Comparison of ENCODE assay signal across 12 cellular contexts in the genomic region with DNA sequence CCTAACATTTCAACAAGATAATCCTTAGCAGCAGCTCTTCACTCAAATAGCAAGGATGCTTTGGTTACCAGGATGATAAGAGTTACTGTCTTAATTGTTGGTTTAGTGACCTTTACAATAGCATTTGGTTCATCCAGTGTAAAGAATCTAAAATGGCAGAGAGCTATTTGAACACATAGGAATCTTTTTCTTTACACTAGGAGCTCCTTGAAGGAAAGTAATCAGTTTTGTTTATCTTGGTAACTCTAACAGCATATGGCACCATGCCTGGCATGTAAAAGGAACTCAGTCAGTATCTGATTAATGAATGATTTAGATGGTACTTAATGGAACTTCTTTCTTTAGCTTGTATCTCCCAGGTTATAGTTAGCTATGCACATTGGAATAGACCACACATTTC.
"Had no signal": no experiment of that assay in that cellular context is flagged by ENCODE, and none has a peak within 500 bp of the region (broad histone marks: within the 10 kb centered on the region; RNA-seq: fewer than 3 reads in every experiment).

No MANE protein-coding gene starts in this region.

- H3K27ac ChIP-seq: colonic mucosa, left ventricle myocardium inferior, ovary had no signal

- H3K36me3 ChIP-seq: ovary had no signal

- H3K4me1 ChIP-seq: colonic mucosa, left ventricle myocardium inferior had no signal

- H3K4me3 Mint-ChIP-seq: activated CD4-positive, alpha-beta memory T cell treated with anti-CD3 and anti-CD28 coated beads for 36 hours; activated naive CD8-positive, alpha-beta T cell treated with anti-CD3 and anti-CD28 coated beads, Interleukin-2, amount 50 U/mL, for 24 hours; activated T-helper 1 cell treated with anti-CD3 and anti-CD28 coated beads, Interleukin-12 subunit alpha, Interleukin-12 subunit beta, Interleukin-2, Interleukin-4 antibody, amounts not matched to agents 30 ng/mL and 10 ng/mL and 1 ng/mL, durations not matched to agents 14 hours and 24 hours and 36 hours had no signal

- H3K27ac Mint-ChIP-seq: activated CD4-positive, alpha-beta memory T cell treated with anti-CD3 and anti-CD28 coated beads for 36 hours; activated naive CD8-positive, alpha-beta T cell treated with anti-CD3 and anti-CD28 coated beads, Interleukin-2, amount 50 U/mL, for 24 hours; activated T-helper 1 cell treated with anti-CD3 and anti-CD28 coated beads, Interleukin-12 subunit alpha, Interleukin-12 subunit beta, Interleukin-2, Interleukin-4 antibody, amounts not matched to agents 30 ng/mL and 10 ng/mL and 1 ng/mL, durations not matched to agents 14 hours and 24 hours and 36 hours had no signal

- H3K27me3 Mint-ChIP-seq: activated CD4-positive, alpha-beta memory T cell treated with anti-CD3 and anti-CD28 coated beads for 36 hours; activated naive CD8-positive, alpha-beta T cell treated with anti-CD3 and anti-CD28 coated beads, Interleukin-2, amount 50 U/mL, for 24 hours had no signal

- H3K9me3 ChIP-seq: colonic mucosa, left ventricle myocardium inferior, ovary had no signal

- H3K27me3 ChIP-seq: colonic mucosa, ovary had no signal

- ATAC-seq: activated naive CD8-positive, alpha-beta T cell treated with anti-CD3 and anti-CD28 coated beads, Interleukin-2, amount 50 U/mL, for 24 hours had no signal

- H3K4me3 ChIP-seq: colonic mucosa, left ventricle myocardium inferior, ovary had no signal

- DNase-seq: activated CD4-positive, alpha-beta memory T cell treated with anti-CD3 and anti-CD28 coated beads for 36 hours; activated CD8-positive, alpha-beta memory T cell treated with anti-CD3 and anti-CD28 coated beads, Interleukin-2, amount 50 U/mL, for 4 hours; activated naive CD4-positive, alpha-beta T cell treated with Interleukin-2 at 50 U/mL for 16 hours; activated naive CD8-positive, alpha-beta T cell treated with anti-CD3 and anti-CD28 coated beads, Interleukin-2, amount 50 U/mL, for 24 hours; colonic mucosa; left ventricle myocardium inferior; mesenchymal stem cell; ovary; stimulated activated CD4-positive, alpha-beta T cell treated with anti-CD3 and anti-CD28 coated beads, Interleukin-15, amount 100 ng/mL, for 24 hours; stimulated activated CD4-positive, alpha-beta T cell treated with anti-CD3 and anti-CD28 coated beads, Interleukin-4, amount 100 ng/mL, for 24 hours; SW 1271 had no signal
